In genomic region chr10:90087197-90088007, GRCh38 we compare ENCODE assay signal across 9 cellular contexts.
DNase-seq lines count a peak whose midpoint lies in the region; ATAC-seq and TF ChIP-seq lines count a peak whose summit lies in the region.
"Had no signal": no experiment of that assay in that cellular context is flagged by ENCODE, and none has a peak within 500 bp of the region (broad histone marks: within the 10 kb centered on the region; RNA-seq: fewer than 3 reads in every experiment).

No MANE protein-coding gene starts in this region.

- H3K27ac ChIP-seq in H9 (ENCODE audit: insufficient read length, low read depth, low read length): peak overlapping the region; percentile 88

- no peak overlapping the region for H3K18ac ChIP-seq in H9 (ENCODE audit: insufficient read length, low read depth, low read length)

- peak; percentile 93 for ATAC-seq in GM18517 (IDR thresholded peaks at IDR 0.05; ENCODE audit: unreplicated experiment)

- TF ChIP-seq CTCF in H9 (conservative IDR thresholded peaks at IDR 0.05) (no peak), foreskin fibroblast (IDR thresholded peaks at IDR 0.05; ENCODE audit: low read depth, low read length) (no peak), HFFc6 (IDR thresholded peaks at IDR 0.05) (no peak), mesothelial cell of epicardium (IDR thresholded peaks at IDR 0.05; ENCODE audit: unreplicated experiment) (no peak)

- no peaks in the 10 kb centered on the region for H3K9me3 ChIP-seq in H9 (ENCODE audit: control insufficient read depth, low read depth, low read length)

- no peak for DNase-seq in H9
- peak; percentile 95 for DNase-seq in M059J (ENCODE audit: low read depth)
- peak; percentile 75 to 95 for DNase-seq in foreskin fibroblast
- DNase-seq in HFFc6: no peak
- no peak for DNase-seq in GDM1 (lab: John Stamatoyannopoulos, UW)
- no peak for DNase-seq in stimulated activated CD4-positive, alpha-beta T cell treated with anti-CD3 and anti-CD28 coated beads, Interleukin-12 subunit alpha, Interleukin-12 subunit beta, amount 100 ng/mL, for 4 hours
- no peak for DNase-seq in mesothelial cell of epicardium (ENCODE audit: low spot score in 2 of 2, unreplicated experiment in 2 of 2)
- DNase-seq: left cardiac atrium had no signal

- H3K4ac ChIP-seq in H9 (ENCODE audit: low read depth, low read length): no peak overlapping the region

- H2AFZ ChIP-seq in H9 (ENCODE audit: low read length): no peak overlapping the region

- H2BK5ac ChIP-seq in H9 (ENCODE audit: insufficient read length, low read length): peak overlapping the region; percentile 93

- H3K36me3 Mint-ChIP-seq in H9 (ENCODE audit: insufficient read depth in 1 of 3, low read depth in 3 of 3): peaks cover 0 to 24% (median 12%) of the 10 kb centered on the region in 3 experiments; a peak in 5 of 7 replicates
- H3K36me3 Mint-ChIP-seq in HFFc6 (ENCODE audit: low read depth): no peaks in the 10 kb centered on the region
- no peaks in the 10 kb centered on the region for H3K36me3 Mint-ChIP-seq in mesothelial cell of epicardium

- no peak overlapping the region for H4K91ac ChIP-seq in H9 (ENCODE audit: insufficient read length, low read depth, low read length)

- H3K9ac ChIP-seq in H9 (ENCODE audit: extremely low read depth, insufficient read length, low read length): no peak overlapping the region

- no peak overlapping the region for H2BK20ac ChIP-seq in H9 (ENCODE audit: low read depth, low read length, poor library complexity, severe bottlenecking)

- WGBS in H9 (ENCODE audit: extremely low coverage, insufficient read length, low lambda C conversion rate): no CpG with 5 or more reads among the region's 2 CpGs

- H3K27me3 ChIP-seq in H9 (ENCODE audit: insufficient read depth, low read length): no peaks in the 10 kb centered on the region

- H3K23ac ChIP-seq in H9 (ENCODE audit: insufficient read length, low read depth, low read length): no peak overlapping the region

- H4K20me1 ChIP-seq in H9 (ENCODE audit: control insufficient read depth, insufficient read depth, insufficient read length): no peaks in the 10 kb centered on the region

- peaks cover 2% of the 10 kb centered on the region; the same call in 1 of the 2 replicates for H3K4me1 ChIP-seq in H9 (ENCODE audit: insufficient read depth, low read length)

- no peak overlapping the region for H3K4me3 ChIP-seq in foreskin fibroblast (ENCODE audit: low read depth in 1 of 2, low read length in 2 of 2)

- no peak overlapping the region for H2BK15ac ChIP-seq in H9 (ENCODE audit: low read depth, low read length)

- no peak overlapping the region for H3K4me2 ChIP-seq in H9 (ENCODE audit: insufficient read depth, insufficient read length, low read length)

- no peaks in the 10 kb centered on the region for H3K79me1 ChIP-seq in H9 (ENCODE audit: insufficient read depth, low read depth, low read length, poor library complexity, severe bottlenecking)

- H3K4me1 Mint-ChIP-seq in H9 (peaks cover 38% of the 10 kb centered on the region in 2 experiments), HFFc6 (ENCODE audit: low read depth) (no peaks in the 10 kb centered on the region), mesothelial cell of epicardium (no peaks in the 10 kb centered on the region)

- H2BK12ac ChIP-seq in H9 (ENCODE audit: insufficient read length, low read depth, low read length): no peak overlapping the region

- no peak overlapping the region for H2BK120ac ChIP-seq in H9 (ENCODE audit: low read depth, low read length, poor library complexity, severe bottlenecking)

- no peak overlapping the region for H3K14ac ChIP-seq in H9 (ENCODE audit: insufficient read depth, low read length)

- peak overlapping the region; percentile 17 to 41 (median 35); a peak in 3 of 7 replicates for H3K27ac Mint-ChIP-seq in H9
- no peak overlapping the region for H3K27ac Mint-ChIP-seq in HFFc6
- H3K27ac Mint-ChIP-seq in mesothelial cell of epicardium: no peak overlapping the region

- no peaks in the 10 kb centered on the region for H3K23me2 ChIP-seq in H9 (ENCODE audit: insufficient read length, low read depth, low read length, poor library complexity, severe bottlenecking)

- H3K56ac ChIP-seq in H9 (ENCODE audit: insufficient read length, low read depth, low read length): no peak overlapping the region

- no peak overlapping the region for H2AK5ac ChIP-seq in H9 (ENCODE audit: insufficient read length, low read length)

- H3T11ph ChIP-seq in H9 (ENCODE audit: low read length): no peak overlapping the region

- no peaks in the 10 kb centered on the region for H3K79me2 ChIP-seq in H9 (ENCODE audit: insufficient read depth, low read length)

- no peak overlapping the region for H4K8ac ChIP-seq in H9 (replicated peaks; ENCODE audit: insufficient read length, low read depth, low read length)

- H3K27me3 Mint-ChIP-seq in H9 (ENCODE audit: low read depth) (peaks cover 1% of the 10 kb centered on the region; the same call in 1 of the 2 replicates), HFFc6 (ENCODE audit: insufficient read depth) (peaks cover 2% of the 10 kb centered on the region; the same call in 1 of the 2 replicates), mesothelial cell of epicardium (ENCODE audit: low read depth) (no peaks in the 10 kb centered on the region)

- H3K4me3 Mint-ChIP-seq in H9 (no peak overlapping the region), HFFc6 (no peak overlapping the region), mesothelial cell of epicardium (no peak overlapping the region)

- H4K5ac ChIP-seq in H9 (ENCODE audit: insufficient read length, low read depth, low read length): no peak overlapping the region

- H3K9me3 Mint-ChIP-seq in H9: peaks cover 3 to 10% of the 10 kb centered on the region in 2 experiments; a peak in 3 of 5 replicates
- peaks cover 18% of the 10 kb centered on the region for H3K9me3 Mint-ChIP-seq in HFFc6
- peaks cover 4% of the 10 kb centered on the region for H3K9me3 Mint-ChIP-seq in mesothelial cell of epicardium

Comparison
In these comparisons a context has a peak if more than half of its experiments do, and no peak if none do; other contexts are left out.
1. DNase-seq: peak in M059J (single experiment) and foreskin fibroblast (2 of 2); none in H9 (single experiment), HFFc6 (single experiment), GDM1 (single experiment), stimulated activated CD4-positive, alpha-beta T cell treated with anti-CD3 and anti-CD28 coated beads, Interleukin-12 subunit alpha, Interleukin-12 subunit beta, amount 100 ng/mL, for 4 hours (single experiment) and mesothelial cell of epicardium (0 of 2).
2. H3K27ac Mint-ChIP-seq: peak in H9 (3 of 3); none in HFFc6 (single experiment) and mesothelial cell of epicardium (single experiment).